In genomic region chr11:86991341-86991740, GRCh38 we compare ENCODE assay signal across 18 cellular contexts. TPM values are rescaled to one million over a fixed set of nuclear protein-coding genes. Genes with fewer than 3 reads are reported as not detected.
DNase-seq lines count a peak whose midpoint lies in the region; ATAC-seq and TF ChIP-seq lines count a peak whose summit lies in the region.
"Had no signal": no experiment of that assay in that cellular context is flagged by ENCODE, and none has a peak within 500 bp of the region (broad histone marks: within the 10 kb centered on the region; RNA-seq: fewer than 3 reads in every experiment).

No MANE protein-coding gene starts in this region.

- H3K9me3 Mint-ChIP-seq in MCF 10A (ENCODE audit: unreplicated experiment) (no peaks in the 10 kb centered on the region), endodermal cell (no peaks in the 10 kb centered on the region)

- no TSS peak for BruUV-seq in MCF 10A (replicated peaks; lab: Mats Ljungman, UMichigan)

- H3K27ac Mint-ChIP-seq in MCF 10A (ENCODE audit: low read depth, unreplicated experiment) (no peak overlapping the region), endodermal cell (peak overlapping the region; percentile 55)

- H3K9ac ChIP-seq in endodermal cell (ENCODE audit: extremely low read depth, low read length, poor library complexity, severe bottlenecking): no peak overlapping the region
- H3K9ac ChIP-seq: SK-N-SH had no signal

- in situ Hi-C loops in gastrocnemius medialis (cut with MboI; ENCODE audit: low sequenced_read_pairs in 4 of 4): no loop called here

- H3K36me3 ChIP-seq in breast epithelium: no peaks in the 10 kb centered on the region
- no peaks in the 10 kb centered on the region for H3K36me3 ChIP-seq in endodermal cell (ENCODE audit: control insufficient read depth, insufficient read depth, low read length)
- H3K36me3 ChIP-seq in mesodermal cell (ENCODE audit: control insufficient read depth, insufficient read depth, low read length): no peaks in the 10 kb centered on the region
- H3K36me3 ChIP-seq in gastrocnemius medialis: no peaks in the 10 kb centered on the region

- H3K27me3 ChIP-seq in breast epithelium (no peaks in the 10 kb centered on the region), endodermal cell (ENCODE audit: control insufficient read depth, insufficient read depth, low read length, poor library complexity, severe bottlenecking) (no peaks in the 10 kb centered on the region), gastrocnemius medialis (no peaks in the 10 kb centered on the region)

- CTCF ChIA-PET in MCF 10A (lab: Yijun Ruan, JAX): interaction anchor here (0.6 to 0.8 kb wide), 3 partner anchors 52 to 1546 kb away, joined by 3 read pairs; no protein-coding TSS in a partner anchor

- POLR2A ChIA-PET in MCF 10A (lab: Yijun Ruan, JAX): no interaction called here

- 78 to 82% methylated on average over 3 of the region's 5 CpGs for WGBS in endodermal cell (ENCODE audit: insufficient coverage in 1 of 2, insufficient read length in 1 of 2), 2 experiments
- no CpG with 5 or more reads among the region's 5 CpGs for WGBS in mesodermal cell (ENCODE audit: insufficient coverage in 2 of 2), 2 experiments

- no peaks in the 10 kb centered on the region for H3K4me1 ChIP-seq in breast epithelium
- H3K4me1 ChIP-seq in endodermal cell (ENCODE audit: control insufficient read depth, insufficient read depth, low read length): peaks cover 14% of the 10 kb centered on the region
- H3K4me1 ChIP-seq in mesodermal cell (ENCODE audit: control insufficient read depth, insufficient read depth, low read length, poor library complexity, severe bottlenecking): peaks cover 37% of the 10 kb centered on the region
- H3K4me1 ChIP-seq in gastrocnemius medialis: peaks cover 15 to 18% of the 10 kb centered on the region in 2 donors

- TF ChIP-seq CTCF in MCF 10A (IDR thresholded peaks at IDR 0.05; ENCODE audit: unreplicated experiment) (no peak), breast epithelium (IDR thresholded peaks at IDR 0.05) (no peak), endodermal cell (conservative IDR thresholded peaks at IDR 0.05) (no peak), gastrocnemius medialis (IDR thresholded peaks at IDR 0.05 in 4 of 5, conservative IDR thresholded peaks at IDR 0.05 in 1 of 5) (no peak)

- H3K4me3 Mint-ChIP-seq in MCF 10A (ENCODE audit: unreplicated experiment) (no peak overlapping the region), endodermal cell (no peak overlapping the region)

- no peaks in the 10 kb centered on the region for H3K36me3 Mint-ChIP-seq in MCF 10A (ENCODE audit: insufficient read depth, unreplicated experiment)
- no peaks in the 10 kb centered on the region for H3K36me3 Mint-ChIP-seq in endodermal cell (ENCODE audit: low read depth)

- peak; percentile 52 for DNase-seq in MCF 10A (ENCODE audit: unreplicated experiment)
- no peak for DNase-seq in breast epithelium (ENCODE audit: low spot score in 2 of 2)
- DNase-seq in endodermal cell: no peak
- no peak for DNase-seq in gastrocnemius medialis
- DNase-seq in iPS-NIHi7 (ENCODE audit: extremely low spot score): no peak
- DNase-seq: Calu3, DND-41, Karpas-422, NCI-H1092 treated with DMSO at 0.1 percent for 48 hours, NCI-H146, NCI-H1930, NCI-H446 treated with DMSO at 0.1 percent for 48 hours, Right ventricle myocardium superior, RPMI8226, SK-N-SH had no signal

- no peak for TF ChIP-seq POLR2A in breast epithelium (IDR thresholded peaks at IDR 0.05)
- TF ChIP-seq POLR2A in gastrocnemius medialis (IDR thresholded peaks at IDR 0.05): no peak

- intact Hi-C loops in MCF 10A (cut with micrococcal nuclease) (no loop called here), breast epithelium (cut with DNase I; ENCODE audit: low total_unique reads) (loop anchor here (5.0 kb wide), 1 partner anchor 34 kb away; the partner anchor contains the start of gene FZD4), gastrocnemius medialis (cut with DNase I; ENCODE audit: low total_unique reads) (no loop called here)

- ATAC-seq in gastrocnemius medialis (no peak), HG03457 (IDR thresholded peaks at IDR 0.05; ENCODE audit: unreplicated experiment) (no peak)
- ATAC-seq: HepG2 had no signal

- H3K4me3 ChIP-seq in breast epithelium (no peak overlapping the region), endodermal cell (ENCODE audit: low read length) (no peak overlapping the region), mesodermal cell (ENCODE audit: extremely low read depth, insufficient read depth, low read length, poor library complexity, severe bottlenecking) (no peak overlapping the region), gastrocnemius medialis (no peak overlapping the region)

- peaks cover 13% of the 10 kb centered on the region for H3K4me1 Mint-ChIP-seq in MCF 10A (ENCODE audit: insufficient read depth, unreplicated experiment)
- peaks cover 33% of the 10 kb centered on the region for H3K4me1 Mint-ChIP-seq in endodermal cell

- H3K27me3 Mint-ChIP-seq in MCF 10A (ENCODE audit: insufficient read depth, unreplicated experiment) (no peaks in the 10 kb centered on the region), endodermal cell (ENCODE audit: insufficient read depth) (no peaks in the 10 kb centered on the region)

- no peak overlapping the region for H3K27ac ChIP-seq in breast epithelium
- H3K27ac ChIP-seq in endodermal cell (ENCODE audit: low read depth, low read length): no peak overlapping the region
- peak overlapping the region; percentile 80 for H3K27ac ChIP-seq in mesodermal cell (ENCODE audit: low read depth, low read length, severe bottlenecking)
- H3K27ac ChIP-seq in gastrocnemius medialis: no peak overlapping the region

- H3K9me3 ChIP-seq in breast epithelium: no peaks in the 10 kb centered on the region
- no peaks in the 10 kb centered on the region for H3K9me3 ChIP-seq in endodermal cell (ENCODE audit: control insufficient read depth, low read length)
- no peaks in the 10 kb centered on the region for H3K9me3 ChIP-seq in mesodermal cell (ENCODE audit: control insufficient read depth, low read length)
- H3K9me3 ChIP-seq in gastrocnemius medialis: no peaks in the 10 kb centered on the region
- H3K9me3 ChIP-seq: SK-N-SH had no signal

RNA-seq across cellular contexts. Expression of gene FZD4, which starts 36.1 kb away (rescaled TPM):
- total RNA-seq in MCF 10A (2022) (0.34 and 0.35 TPM in 2 replicates), breast epithelium (100 to 1,000 TPM in 1 of 3 donors, 10 to 100 TPM in 2; 44.5 to 408 (median 72.8) TPM), endodermal cell (10 to 100 TPM; 52.1 to 53.9 TPM), gastrocnemius medialis (10 to 100 TPM; 31.7 to 52.2 (median 39.1) TPM)
- 11.2 TPM for polyA plus RNA-seq in endodermal cell (2013, experiment 1 of 2)
- polyA plus RNA-seq in endodermal cell (2013, experiment 2 of 2): 11.4 TPM
- 18.9 TPM for polyA plus RNA-seq in mesodermal cell (2013, experiment 1 of 2)
- 15.9 TPM for polyA plus RNA-seq in mesodermal cell (2013, experiment 2 of 2)

RNA-seq across cellular contexts. Expression of gene TMEM135, which starts 46.4 kb away (rescaled TPM):
- total RNA-seq in MCF 10A (2022) (10.7 and 17.4 TPM in 2 replicates), breast epithelium (10 to 100 TPM; 38.3 to 46.8 (median 43.2) TPM), endodermal cell (100 to 1,000 TPM; 111 to 113 TPM), gastrocnemius medialis (10 to 100 TPM in 3 of 4 donors, 1 to 10 TPM in 1; 7.9 to 38.7 (median 18.9) TPM)
- polyA plus RNA-seq in endodermal cell (2013, experiment 1 of 2): 44.7 TPM
- 36.0 TPM for polyA plus RNA-seq in endodermal cell (2013, experiment 2 of 2)
- 49.2 TPM for polyA plus RNA-seq in mesodermal cell (2013, experiment 1 of 2)
- polyA plus RNA-seq in mesodermal cell (2013, experiment 2 of 2): 58.8 TPM

Comparison
In these comparisons a context has a peak if more than half of its experiments do, and no peak if none do; other contexts are left out.
1. RNA of gene FZD4, which starts 36.1 kb away (total RNA-seq): 44.5 to 408 TPM in breast epithelium, 52.1 to 53.9 TPM in endodermal cell and 31.7 to 52.2 TPM in gastrocnemius medialis; 0.34 to 0.35 TPM in MCF 10A; every median in the first group is over 10 times any median in the second.